14 cellular contexts compared by ENCODE assay signal in genomic region chr4:122997463-122998101, GRCh38.
DNase-seq lines count a peak whose midpoint lies in the region; ATAC-seq and TF ChIP-seq lines count a peak whose summit lies in the region.
"Had no signal": no experiment of that assay in that cellular context is flagged by ENCODE, and none has a peak within 500 bp of the region (broad histone marks: within the 10 kb centered on the region; RNA-seq: fewer than 3 reads in every experiment).

No MANE protein-coding gene starts in this region.

- no peak overlapping the region for H2AK9ac ChIP-seq in IMR-90 (replicated peaks; ENCODE audit: low read depth, low read length, poor library complexity)

- H3K18ac ChIP-seq in IMR-90 (ENCODE audit: low read depth, low read length) (no peak overlapping the region), mesendoderm (ENCODE audit: low read length) (no peak overlapping the region)

- H3K79me1 ChIP-seq in IMR-90 (ENCODE audit: low read depth in 1 of 2, low read length in 2 of 2) (no peaks in the 10 kb centered on the region), mesendoderm (ENCODE audit: low read length) (no peaks in the 10 kb centered on the region)

- in situ Hi-C loops in IMR-90 (cut with MboI; ENCODE audit: low sequenced_read_pairs), result no loop called here

- no peak for TF ChIP-seq POLR2A in IMR-90 (IDR thresholded peaks at IDR 0.05; ENCODE audit: low read depth, low read length)

- peak; percentile 82 for ATAC-seq in activated CD8-positive, alpha-beta memory T cell treated with anti-CD3 and anti-CD28 coated beads, Interleukin-2, amount 10 ng/mL, durations not matched to agents 7 days and 5 days
- ATAC-seq in HG02642 (IDR thresholded peaks at IDR 0.05; ENCODE audit: poor library complexity, unreplicated experiment) (peak; percentile 44), IMR-90 (ENCODE audit: low read depth) (no peak), T-cell (replicated peaks in 1 of 4) (no peak)
- peak; percentile 52 for ATAC-seq in stimulated activated naive CD8-positive, alpha-beta T cell treated with anti-CD3 and anti-CD28 coated beads, Interleukin-15, Interleukin-2, amounts not matched to agents 100 U/mL and 50 U/mL, for 24 hours
- ATAC-seq: left colon had no signal

- no peak overlapping the region for H4K8ac ChIP-seq in IMR-90 (ENCODE audit: low read depth in 2 of 2, low read length in 2 of 2)
- H4K8ac ChIP-seq in mesendoderm (ENCODE audit: low read depth, low read length), result no peak overlapping the region

- no peak overlapping the region for H3K4me3 Mint-ChIP-seq in activated CD8-positive, alpha-beta memory T cell treated with anti-CD3 and anti-CD28 coated beads, Interleukin-2, amount 10 ng/mL, durations not matched to agents 7 days and 5 days
- no peak overlapping the region for H3K4me3 Mint-ChIP-seq in T-cell
- H3K4me3 Mint-ChIP-seq: natural killer cell treated with Interleukin-12 subunit alpha and Interleukin-12 subunit beta and Interleukin-15 and Interleukin-18, amount 100 ng/mL, for 72 hours had no signal

- H2BK20ac ChIP-seq in IMR-90 (ENCODE audit: low read depth, low read length), result no peak overlapping the region

- H3K79me2 ChIP-seq in mesendoderm (ENCODE audit: control insufficient read depth, insufficient read depth, low read length), result no peaks in the 10 kb centered on the region

- H3K9me1 ChIP-seq in IMR-90 (ENCODE audit: insufficient read depth, low read length), result no peaks in the 10 kb centered on the region

- H2BK5ac ChIP-seq in IMR-90 (ENCODE audit: low read depth, low read length, poor library complexity, severe bottlenecking), result no peak overlapping the region
- no peak overlapping the region for H2BK5ac ChIP-seq in mesendoderm (ENCODE audit: low read length)

- H3K27ac ChIP-seq in IMR-90 (ENCODE audit: insufficient read depth, low read length), result no peak overlapping the region
- H3K27ac ChIP-seq in mesendoderm (ENCODE audit: low read depth, low read length), result no peak overlapping the region
- H3K27ac ChIP-seq: transverse colon had no signal

- no peak for TF ChIP-seq CTCF in IMR-90 (conservative IDR thresholded peaks at IDR 0.05; ENCODE audit: low read depth, low read length)

- H3K9ac ChIP-seq in IMR-90 (ENCODE audit: low read depth, low read length), result no peak overlapping the region
- no peak overlapping the region for H3K9ac ChIP-seq in mesendoderm (ENCODE audit: low read length)

- H3K4me3 ChIP-seq in IMR-90 (ENCODE audit: insufficient read depth, low read depth, low read length) (no peak overlapping the region), mesendoderm (ENCODE audit: low read length) (no peak overlapping the region)
- H3K4me3 ChIP-seq: transverse colon had no signal

- no peak overlapping the region for H4K91ac ChIP-seq in IMR-90 (ENCODE audit: insufficient read depth, low read depth, low read length)

- H2AK5ac ChIP-seq in IMR-90 (ENCODE audit: low read depth, low read length) (no peak overlapping the region), mesendoderm (ENCODE audit: low read length) (no peak overlapping the region)

- H2AFZ ChIP-seq in IMR-90 (replicated peaks; ENCODE audit: low read length, poor library complexity), result no peak overlapping the region

- TF ChIP-seq RAD21 in IMR-90 (IDR thresholded peaks at IDR 0.05; ENCODE audit: low read length), result no peak

- H3K23ac ChIP-seq in IMR-90 (ENCODE audit: low read depth, low read length), result no peak overlapping the region
- no peak overlapping the region for H3K23ac ChIP-seq in mesendoderm (ENCODE audit: low read length)

- H3K14ac ChIP-seq in IMR-90 (replicated peaks; ENCODE audit: low read depth, low read length), result no peak overlapping the region

- no peaks in the 10 kb centered on the region for H3K36me3 ChIP-seq in IMR-90 (ENCODE audit: control insufficient read depth, insufficient read depth, low read length)
- H3K36me3 ChIP-seq in mesendoderm (ENCODE audit: control insufficient read depth, insufficient read depth, low read length), result no peaks in the 10 kb centered on the region
- H3K36me3 ChIP-seq: transverse colon had no signal

- no peaks in the 10 kb centered on the region for H4K20me1 ChIP-seq in IMR-90 (ENCODE audit: insufficient read depth, low read length)

- H3K9me3 Mint-ChIP-seq in activated CD8-positive, alpha-beta memory T cell treated with anti-CD3 and anti-CD28 coated beads, Interleukin-2, amount 10 ng/mL, durations not matched to agents 7 days and 5 days (ENCODE audit: low read depth), result no peaks in the 10 kb centered on the region
- peaks cover 0 to 7% (median 2%) of the 10 kb centered on the region in 3 donors for H3K9me3 Mint-ChIP-seq in T-cell

- POLR2A ChIA-PET in IMR-90 (lab: Charles Lee; ENCODE audit: unreplicated experiment), result no interaction called here
- POLR2A ChIA-PET in T-cell (lab: Charles Lee), result no interaction called here

- H4K5ac ChIP-seq in IMR-90 (ENCODE audit: low read depth, low read length) (no peak overlapping the region), mesendoderm (ENCODE audit: low read length) (no peak overlapping the region)

- H3K4ac ChIP-seq in IMR-90 (ENCODE audit: low read depth, low read length) (no peak overlapping the region), mesendoderm (ENCODE audit: low read depth, low read length) (no peak overlapping the region)

- no CpG with 5 or more reads among the region's 2 CpGs for WGBS in IMR-90 (ENCODE audit: extremely low coverage in 2 of 2, insufficient read length in 1 of 2), 2 experiments
- WGBS in mesendoderm (ENCODE audit: extremely low coverage, insufficient coverage, low lambda C conversion rate), result no CpG with 5 or more reads among the region's 2 CpGs

- dilution Hi-C loops in IMR-90 (cut with HindIII; ENCODE audit: low sequenced_read_pairs, unreplicated experiment), result no loop called here

- H3K36me3 Mint-ChIP-seq in activated CD8-positive, alpha-beta memory T cell treated with anti-CD3 and anti-CD28 coated beads, Interleukin-2, amount 10 ng/mL, durations not matched to agents 7 days and 5 days, result peaks cover 22% of the 10 kb centered on the region
- H3K36me3 Mint-ChIP-seq in T-cell, result peaks cover 40% of the 10 kb centered on the region

- H3K4me1 Mint-ChIP-seq in activated CD8-positive, alpha-beta memory T cell treated with anti-CD3 and anti-CD28 coated beads, Interleukin-2, amount 10 ng/mL, durations not matched to agents 7 days and 5 days, result peaks cover 12% of the 10 kb centered on the region
- H3K4me1 Mint-ChIP-seq in T-cell, result peaks cover 0 to under 1% (median 0%) of the 10 kb centered on the region in 3 donors

- H3K56ac ChIP-seq in IMR-90 (ENCODE audit: extremely low read depth, insufficient read depth, low read length) (no peak overlapping the region), mesendoderm (ENCODE audit: low read length) (no peak overlapping the region)

- no peaks in the 10 kb centered on the region for H3K4me1 ChIP-seq in IMR-90 (ENCODE audit: control insufficient read depth, insufficient read depth, low read length)
- no peaks in the 10 kb centered on the region for H3K4me1 ChIP-seq in mesendoderm (ENCODE audit: control insufficient read depth, low read depth, low read length)

- H2BK15ac ChIP-seq in IMR-90 (ENCODE audit: low read depth, low read length) (no peak overlapping the region), mesendoderm (replicated peaks; ENCODE audit: low read depth) (no peak overlapping the region)

- intact Hi-C loops in IMR-90 (cut with micrococcal nuclease), result no loop called here

- H3K27ac Mint-ChIP-seq in activated CD8-positive, alpha-beta memory T cell treated with anti-CD3 and anti-CD28 coated beads, Interleukin-2, amount 10 ng/mL, durations not matched to agents 7 days and 5 days, result no peak overlapping the region
- no peak overlapping the region for H3K27ac Mint-ChIP-seq in T-cell
- H3K27ac Mint-ChIP-seq: natural killer cell treated with Interleukin-12 subunit alpha and Interleukin-12 subunit beta and Interleukin-15 and Interleukin-18, amount 100 ng/mL, for 72 hours had no signal

- no peaks in the 10 kb centered on the region for H3K27me3 Mint-ChIP-seq in activated CD8-positive, alpha-beta memory T cell treated with anti-CD3 and anti-CD28 coated beads, Interleukin-2, amount 10 ng/mL, durations not matched to agents 7 days and 5 days
- no peaks in the 10 kb centered on the region for H3K27me3 Mint-ChIP-seq in T-cell
- H3K27me3 Mint-ChIP-seq: natural killer cell treated with Interleukin-12 subunit alpha and Interleukin-12 subunit beta and Interleukin-15 and Interleukin-18, amount 100 ng/mL, for 72 hours had no signal

- no peak overlapping the region for H2BK120ac ChIP-seq in IMR-90 (ENCODE audit: low read depth, low read length)
- no peak overlapping the region for H2BK120ac ChIP-seq in mesendoderm (ENCODE audit: low read depth, low read length)

- BruUV-seq in IMR-90 (replicated peaks; lab: Mats Ljungman, UMichigan), result no TSS peak

- CTCF ChIA-PET in activated CD8-positive, alpha-beta memory T cell treated with anti-CD3 and anti-CD28 coated beads, Interleukin-2, amount 10 ng/mL, durations not matched to agents 7 days and 5 days (lab: Charles Lee), result no interaction called here
- CTCF ChIA-PET in IMR-90 (lab: Yijun Ruan, JAX) (no interaction called here), T-cell (lab: Charles Lee) (no interaction called here)

- no peaks in the 10 kb centered on the region for H3K9me3 ChIP-seq in IMR-90 (ENCODE audit: control insufficient read depth, insufficient read depth, low read length)
- H3K9me3 ChIP-seq: transverse colon had no signal

- no peak for DNase-seq in activated CD8-positive, alpha-beta memory T cell treated with anti-CD3 and anti-CD28 coated beads, Interleukin-2, amount 10 ng/mL, durations not matched to agents 7 days and 5 days
- DNase-seq in activated CD8-positive, alpha-beta memory T cell treated with anti-CD3 and anti-CD28 coated beads, Interleukin-2, amount 50 U/mL, for 4 hours, result no peak
- no peak for DNase-seq in IMR-90
- no peak for DNase-seq in stimulated activated naive CD8-positive, alpha-beta T cell treated with anti-CD3 and anti-CD28 coated beads, Interleukin-15, Interleukin-2, amounts not matched to agents 100 U/mL and 50 U/mL, for 24 hours
- DNase-seq in DMS79 treated with DMSO at 0.1 percent for 48 hours (lab: John Stamatoyannopoulos, UW), result no peak
- DNase-seq in T-cell, result no peak
- no peak for DNase-seq in mesendoderm
- DNase-seq: ACHN, amniotic stem cell, left colon, T-helper 9 cell, transverse colon had no signal

- no peak overlapping the region for H3K4me2 ChIP-seq in IMR-90 (ENCODE audit: low read depth, low read length)
- no peak overlapping the region for H3K4me2 ChIP-seq in mesendoderm (ENCODE audit: low read length)

- H3K27me3 ChIP-seq in IMR-90 (ENCODE audit: control insufficient read depth, insufficient read depth, low read length) (no peaks in the 10 kb centered on the region), mesendoderm (ENCODE audit: insufficient read depth, low read length, poor library complexity) (no peaks in the 10 kb centered on the region)
- H3K27me3 ChIP-seq: transverse colon had no signal

TF ChIP-seq in IMR-90, 13 proteins besides CTCF, POLR2A, EP300 and RAD21:
- TF ChIP-seq NFE2L2 (IDR thresholded peaks at IDR 0.05; ENCODE audit: low read depth, low read length), result peak; percentile 75
- 0 out of 2 replicates have a peak, but pooled peaks have one; percentile 14 for TF ChIP-seq MAFK (IDR thresholded peaks at IDR 0.05; ENCODE audit: low read depth, low read length)
- no peak for TF ChIP-seq RFX5 (IDR thresholded peaks at IDR 0.05; ENCODE audit: low read depth, low read length)

Comparison
In these comparisons a context has a peak if more than half of its experiments do, and no peak if none do; other contexts are left out.
1. ATAC-seq: peak in activated CD8-positive, alpha-beta memory T cell treated with anti-CD3 and anti-CD28 coated beads, Interleukin-2, amount 10 ng/mL, durations not matched to agents 7 days and 5 days (single experiment), HG02642 (single experiment) and stimulated activated naive CD8-positive, alpha-beta T cell treated with anti-CD3 and anti-CD28 coated beads, Interleukin-15, Interleukin-2, amounts not matched to agents 100 U/mL and 50 U/mL, for 24 hours (single experiment); none in IMR-90 (single experiment) and T-cell (0 of 4).